In genomic region chr10:10598297-10598696, GRCh38 we compare ENCODE assay signal across 19 cellular contexts.
DNase-seq lines count a peak whose midpoint lies in the region; ATAC-seq lines count a peak whose summit lies in the region.
"Had no signal": no experiment of that assay in that cellular context is flagged by ENCODE, and none has a peak within 500 bp of the region (broad histone marks: within the 10 kb centered on the region; RNA-seq: fewer than 3 reads in every experiment).

No MANE protein-coding gene starts in this region.

- H3K27ac Mint-ChIP-seq in activated T-helper 2 cell treated with anti-CD3 and anti-CD28 coated beads, Interferon-gamma antibody, Interleukin-2, Interleukin-4, amounts not matched to agents 10 μg/mL and 5 μg/mL and 100 μg/mL, durations not matched to agents 14 hours and 24 hours and 36 hours: no peak overlapping the region
- H3K27ac Mint-ChIP-seq: activated CD8-positive, alpha-beta T cell treated with anti-CD3 and anti-CD28 coated beads for 36 hours; activated T-helper 17 cell treated with anti-CD3 and anti-CD28 coated beads, Interleukin-2, amount 50 U/mL, for 72 hours; endodermal cell had no signal

- intact Hi-C loops in activated T-helper 2 cell treated with anti-CD3 and anti-CD28 coated beads, Interferon-gamma antibody, Interleukin-2, Interleukin-4, amounts not matched to agents 10 μg/mL and 5 μg/mL and 100 μg/mL, durations not matched to agents 14 hours and 24 hours and 36 hours (cut with micrococcal nuclease): no loop called here

- DNase-seq in NCI-H526 treated with DMSO at 0.1 percent for 48 hours (lab: John Stamatoyannopoulos, UW): peak; percentile 75
- DNase-seq in T-helper 2 cell: no peak
- DNase-seq in activated T-helper 2 cell treated with anti-CD3 and anti-CD28 coated beads, Interferon-gamma antibody, Interleukin-2, Interleukin-4, amounts not matched to agents 10 μg/mL and 5 μg/mL and 100 μg/mL, durations not matched to agents 14 hours and 24 hours and 36 hours (ENCODE audit: low spot score): no peak
- DNase-seq in HuH-7.5 (ENCODE audit: low spot score): no peak
- DNase-seq in stimulated activated naive CD4-positive, alpha-beta T cell (lab: John Stamatoyannopoulos, UW): no peak
- DNase-seq: activated CD8-positive, alpha-beta T cell treated with anti-CD3 and anti-CD28 coated beads for 36 hours; BE2C; endodermal cell; H7; left ventricle myocardium superior; NCI-H1048; NCI-H226; posterior cingulate gyrus had no signal

- H3K36me3 Mint-ChIP-seq in activated T-helper 2 cell treated with anti-CD3 and anti-CD28 coated beads, Interferon-gamma antibody, Interleukin-2, Interleukin-4, amounts not matched to agents 10 μg/mL and 5 μg/mL and 100 μg/mL, durations not matched to agents 14 hours and 24 hours and 36 hours (ENCODE audit: low read depth): no peaks in the 10 kb centered on the region

- no peaks in the 10 kb centered on the region for H3K27me3 Mint-ChIP-seq in activated T-helper 2 cell treated with anti-CD3 and anti-CD28 coated beads, Interferon-gamma antibody, Interleukin-2, Interleukin-4, amounts not matched to agents 10 μg/mL and 5 μg/mL and 100 μg/mL, durations not matched to agents 14 hours and 24 hours and 36 hours (ENCODE audit: low read depth)

- H3K4me1 Mint-ChIP-seq in activated T-helper 2 cell treated with anti-CD3 and anti-CD28 coated beads, Interferon-gamma antibody, Interleukin-2, Interleukin-4, amounts not matched to agents 10 μg/mL and 5 μg/mL and 100 μg/mL, durations not matched to agents 14 hours and 24 hours and 36 hours (ENCODE audit: low read depth): no peaks in the 10 kb centered on the region
- H3K4me1 Mint-ChIP-seq: activated T-helper 17 cell treated with anti-CD3 and anti-CD28 coated beads, Interleukin-2, amount 50 U/mL, for 72 hours; endodermal cell had no signal

- peak; percentile 56 for ATAC-seq in GM18517 (IDR thresholded peaks at IDR 0.05; ENCODE audit: unreplicated experiment)
- ATAC-seq in GM21390 (IDR thresholded peaks at IDR 0.05; ENCODE audit: unreplicated experiment): peak; percentile 55
- ATAC-seq in HG03196 (IDR thresholded peaks at IDR 0.05; ENCODE audit: unreplicated experiment): peak; percentile 83
- ATAC-seq: activated CD8-positive, alpha-beta T cell treated with anti-CD3 and anti-CD28 coated beads for 36 hours; activated T-helper 17 cell treated with anti-CD3 and anti-CD28 coated beads, Interleukin-2, amount 50 U/mL, for 72 hours; HepG2; left ventricle myocardium superior; SK-N-SH treated with all-trans-retinoic acid at 6 μM for 48 hours had no signal

- H3K4me3 Mint-ChIP-seq in activated T-helper 2 cell treated with anti-CD3 and anti-CD28 coated beads, Interferon-gamma antibody, Interleukin-2, Interleukin-4, amounts not matched to agents 10 μg/mL and 5 μg/mL and 100 μg/mL, durations not matched to agents 14 hours and 24 hours and 36 hours (ENCODE audit: low read depth): no peak overlapping the region
- H3K4me3 Mint-ChIP-seq: activated CD8-positive, alpha-beta T cell treated with anti-CD3 and anti-CD28 coated beads for 36 hours; activated T-helper 17 cell treated with anti-CD3 and anti-CD28 coated beads, Interleukin-2, amount 50 U/mL, for 72 hours; endodermal cell had no signal

- H3K9me3 Mint-ChIP-seq in activated T-helper 2 cell treated with anti-CD3 and anti-CD28 coated beads, Interferon-gamma antibody, Interleukin-2, Interleukin-4, amounts not matched to agents 10 μg/mL and 5 μg/mL and 100 μg/mL, durations not matched to agents 14 hours and 24 hours and 36 hours: no peaks in the 10 kb centered on the region
- H3K9me3 Mint-ChIP-seq: activated CD8-positive, alpha-beta T cell treated with anti-CD3 and anti-CD28 coated beads for 36 hours; activated T-helper 17 cell treated with anti-CD3 and anti-CD28 coated beads, Interleukin-2, amount 50 U/mL, for 72 hours; endodermal cell had no signal
